In the genomic region with DNA sequence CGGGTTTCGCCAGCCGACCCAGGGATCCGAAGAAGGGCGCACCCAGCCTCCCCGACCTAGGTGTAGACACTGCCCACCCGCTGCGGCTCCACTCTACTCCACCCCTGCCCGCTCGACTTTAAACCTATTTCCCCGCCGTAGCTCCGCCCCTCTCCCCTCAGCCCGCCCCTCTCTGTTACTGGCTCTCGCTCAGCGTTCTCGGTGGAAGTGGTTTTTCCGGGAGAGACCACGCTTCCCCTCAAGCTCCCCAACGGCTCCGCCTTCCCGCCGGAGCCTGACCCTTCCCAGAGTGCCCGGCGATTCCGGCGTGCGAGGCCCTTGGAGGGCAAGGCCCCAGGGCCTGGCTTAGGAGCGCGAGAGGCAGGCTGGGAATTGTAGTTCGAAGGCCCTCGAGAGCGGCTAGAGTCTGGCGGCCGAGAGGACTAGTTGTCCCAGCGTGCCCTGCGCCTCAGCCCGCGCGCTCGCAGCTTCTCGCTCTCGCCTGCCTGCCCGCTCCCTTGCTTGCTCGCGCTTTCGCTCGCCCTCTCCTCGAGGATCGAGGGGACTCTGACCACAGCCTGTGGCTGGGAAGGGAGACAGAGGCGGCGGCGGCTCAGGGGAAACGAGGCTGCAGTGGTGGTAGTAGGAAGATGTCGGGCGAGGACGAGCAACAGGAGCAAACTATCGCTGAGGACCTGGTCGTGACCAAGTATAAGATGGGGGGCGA, we compare ENCODE assay signal across 8 cellular contexts. TPM values are rescaled to one million over a fixed set of nuclear protein-coding genes. Genes with fewer than 3 reads are reported as not detected.
DNase-seq lines count a peak whose midpoint lies in the region; TF ChIP-seq lines count a peak whose summit lies in the region.

A gene (plus strand): TSS at position 451 of the 706 bp plus-strand sequence. CDS start 179 bp downstream, at position 630.

- H2BK120ac ChIP-seq in neuronal stem cell (ENCODE audit: low read depth, low read length): no peak within 1 kb of the TSS

- CTCF ChIA-PET in HEK293T (lab: Yijun Ruan, JAX): interaction anchor here (0.7 to 1.6 kb wide), 4 partner anchors 9 to 85 kb away, joined by 3 to 9 read pairs (median 4); a partner anchor contains a TSS

- H3K14ac ChIP-seq in neuronal stem cell (ENCODE audit: low read length): peak within 1 kb of the TSS; percentile 78

- H2BK15ac ChIP-seq in neuronal stem cell (ENCODE audit: low read length): peak within 1 kb of the TSS; percentile 37

- DNase-seq in GF-D8 (lab: John Stamatoyannopoulos, UW) (peak; percentile 97), HEK293T (ENCODE audit: extremely low spot score) (peak; percentile 95), MV-4-11 (lab: John Stamatoyannopoulos, UW) (peak; percentile 99), SK-MEL-5 (ENCODE audit: low read depth, low spot score) (peak; percentile 99), foreskin melanocyte (peak; percentile 99), neuronal stem cell (ENCODE audit: low spot score) (peak; percentile 99)
- peak; percentile 98 for DNase-seq in activated naive CD4-positive, alpha-beta T cell treated with Interleukin-2 at 50 U/mL for 16 hours

- H3K18ac ChIP-seq in neuronal stem cell (ENCODE audit: low read length): peak within 1 kb of the TSS; percentile 96

- POLR2A ChIA-PET in HEK293T (lab: Yijun Ruan, JAX): interaction anchor here (0.6 to 6.1 kb wide), 28 partner anchors 9 to 345 kb away, joined by 3 to 122 read pairs (median 6); a partner anchor contains a TSS

- peak within 1 kb of the TSS; percentile 93 for H2AFZ ChIP-seq in neuronal stem cell (ENCODE audit: low read length)

- H3K79me1 ChIP-seq in neuronal stem cell (ENCODE audit: low read depth, low read length): peaks cover 8% of the 10 kb centered on the region

- peak within 1 kb of the TSS; percentile 93 for H3K4me2 ChIP-seq in neuronal stem cell (ENCODE audit: insufficient read depth, low read length, poor library complexity, severe bottlenecking)

- peak within 1 kb of the TSS; percentile 91 for H3K4ac ChIP-seq in neuronal stem cell (ENCODE audit: low read length)

- TF ChIP-seq CTCF in subcutaneous adipose tissue (IDR thresholded peaks at IDR 0.05; ENCODE audit: low read depth): no peak

- H3K27me3 ChIP-seq in neuronal stem cell (ENCODE audit: control insufficient read depth in 3 of 3, insufficient read depth in 3 of 3, low read depth in 1 of 3, low read length in 3 of 3): no peaks in the 10 kb centered on the region

- WGBS in neuronal stem cell (ENCODE audit: extremely low coverage in 2 of 2, insufficient read length in 2 of 2, insufficient replicate concordance in 1 of 2), 2 donors: no CpG with 5 or more reads among the region's 60 CpGs

- H3K9ac ChIP-seq in neuronal stem cell (ENCODE audit: low read depth, low read length, poor library complexity): peak within 1 kb of the TSS; percentile 99

- peaks cover 18 to 39% of the 10 kb centered on the region in 2 donors for H3K36me3 ChIP-seq in neuronal stem cell (replicated peaks in 1 of 2; ENCODE audit: control insufficient read depth in 2 of 2, insufficient read depth in 2 of 2, low read length in 2 of 2)

- in situ Hi-C loops in SK-MEL-5 (cut with HindIII; ENCODE audit: low pct_unique_long_range_greater_than_20kb, low sequenced_read_pairs): no loop called here

- H3K23ac ChIP-seq in neuronal stem cell (ENCODE audit: low read depth, low read length, poor library complexity): peak within 1 kb of the TSS; percentile 96

- peak within 1 kb of the TSS; percentile 72 to 92 for H3K4me3 ChIP-seq in neuronal stem cell (ENCODE audit: low read length in 2 of 2)

- H3K27ac ChIP-seq in neuronal stem cell (replicated peaks; ENCODE audit: low read length): peak within 1 kb of the TSS; percentile 97

- peaks cover 3 to 11% of the 10 kb centered on the region in 2 donors for H3K4me1 ChIP-seq in neuronal stem cell (ENCODE audit: control insufficient read depth in 2 of 2, insufficient read depth in 1 of 2, low read depth in 1 of 2, low read length in 2 of 2)

- no peak within 1 kb of the TSS for H4K8ac ChIP-seq in neuronal stem cell (ENCODE audit: low read depth, low read length)

- peak within 1 kb of the TSS; percentile 9 for H4K91ac ChIP-seq in neuronal stem cell (ENCODE audit: low read depth, low read length, poor library complexity)

- H2BK5ac ChIP-seq in neuronal stem cell (ENCODE audit: low read length): peak within 1 kb of the TSS; percentile 70

- H2BK12ac ChIP-seq in neuronal stem cell (ENCODE audit: low read length): no peak within 1 kb of the TSS

- no peaks in the 10 kb centered on the region for H3K9me3 ChIP-seq in neuronal stem cell (replicated peaks in 1 of 2; ENCODE audit: control insufficient read depth in 2 of 2, insufficient read depth in 1 of 2, low read depth in 1 of 2, low read length in 2 of 2)

- peak within 1 kb of the TSS; percentile 49 for H2AK5ac ChIP-seq in neuronal stem cell (ENCODE audit: low read depth, low read length)

TF ChIP-seq in HEK293T, 16 proteins besides CTCF, POLR2A, EP300 and RAD21:
- peak; percentile 97 for TF ChIP-seq L3MBTL2 (conservative IDR thresholded peaks at IDR 0.05)
- no peak for TF ChIP-seq NFRKB (IDR thresholded peaks at IDR 0.05)
- no peak for TF ChIP-seq ZNF384 (IDR thresholded peaks at IDR 0.05)

RNA-seq across cellular contexts. Expression of the gene that starts here (rescaled TPM):
- total RNA-seq in SK-MEL-5 (2014; rRNA removed; shearing (Covaris generic)): 473 and 487 TPM in 2 replicates
- 387 and 430 TPM in 2 replicates for polyA plus RNA-seq in SK-MEL-5 (2015; cell fraction: cytosol; rRNA removed)
- 319 and 346 TPM in 2 replicates for polyA plus RNA-seq in SK-MEL-5 (2015; cell fraction: nucleus; rRNA removed)
- 191 TPM for polyA plus RNA-seq in neuronal stem cell (2013, experiment 1 of 2)
- 193 TPM for polyA plus RNA-seq in neuronal stem cell (2013, experiment 2 of 2)
- 10 to 100 TPM; 60.9 to 99.1 (median 87.1) TPM for total RNA-seq in subcutaneous adipose tissue

Comparison
In these comparisons a context has a peak if more than half of its experiments do, and no peak if none do; other contexts are left out.
1. Peak in every context shown above with its lines: DNase-seq, H3K4me3 ChIP-seq and H3K27ac ChIP-seq.